In genomic region chr1:199122532-199123311, GRCh38 we compare ENCODE assay signal across 18 cellular contexts.
A peak's percentile ranks its signal among the peaks of the same experiment; 100 is the strongest.
DNase-seq lines count a peak whose midpoint lies in the region; TF ChIP-seq lines count a peak whose summit lies in the region.
"Had no signal": no experiment of that assay in that cellular context is flagged by ENCODE, and none has a peak within 500 bp of the region (broad histone marks: within the 10 kb centered on the region; RNA-seq: fewer than 3 reads in every experiment).

No MANE protein-coding gene starts in this region.

- no peak overlapping the region for H3K4me3 Mint-ChIP-seq in endothelial cell (ENCODE audit: unreplicated experiment)
- H3K4me3 Mint-ChIP-seq: activated CD8-positive, alpha-beta T cell treated with anti-CD3 and anti-CD28 coated beads, Interleukin-2, amount 10 ng/mL, durations not matched to agents 7 days and 5 days; activated T-helper 17 cell treated with anti-CD3 and anti-CD28 coated beads, Interleukin-2, amount 50 U/mL, for 72 hours; dendritic cell treated with granulocyte-macrophage colony-stimulating factor and Interleukin-4, amounts not matched to agents 40 ng/mL and 50 ng/mL, for 4 days; H9; mesothelial cell of epicardium had no signal

- no peak overlapping the region for H3K4me3 ChIP-seq in AG10803 (ENCODE audit: low read length)
- H3K4me3 ChIP-seq: gastroesophageal sphincter, pancreas had no signal

- no peaks in the 10 kb centered on the region for H3K9me3 Mint-ChIP-seq in endothelial cell (ENCODE audit: unreplicated experiment)
- H3K9me3 Mint-ChIP-seq: activated T-helper 17 cell treated with anti-CD3 and anti-CD28 coated beads, Interleukin-2, amount 50 U/mL, for 72 hours; dendritic cell treated with granulocyte-macrophage colony-stimulating factor and Interleukin-4, amounts not matched to agents 40 ng/mL and 50 ng/mL, for 4 days; H9; mesothelial cell of epicardium had no signal

- no peak for TF ChIP-seq CTCF in AG10803 (conservative IDR thresholded peaks at IDR 0.05; ENCODE audit: low read length)
- TF ChIP-seq CTCF in endothelial cell (IDR thresholded peaks at IDR 0.05; ENCODE audit: unreplicated experiment): no peak

- H3K27me3 Mint-ChIP-seq in endothelial cell (ENCODE audit: unreplicated experiment): no peaks in the 10 kb centered on the region
- H3K27me3 Mint-ChIP-seq: activated T-helper 17 cell treated with anti-CD3 and anti-CD28 coated beads, Interleukin-2, amount 50 U/mL, for 72 hours; dendritic cell treated with granulocyte-macrophage colony-stimulating factor and Interleukin-4, amounts not matched to agents 40 ng/mL and 50 ng/mL, for 4 days had no signal

- DNase-seq in AG10803 (ENCODE audit: low read depth) (peak; percentile 43), HT1080 (ENCODE audit: low read depth) (peak; percentile 65), amniotic epithelial cell (ENCODE audit: low read depth) (peak; percentile 84), foreskin melanocyte (peak; percentile 31), NCI-H187 (lab: John Stamatoyannopoulos, UW) (no peak), HT-29 (ENCODE audit: low spot score) (no peak), endothelial cell (ENCODE audit: low spot score) (no peak), NOMO-1 treated with DMSO at 0.1 percent for 48 hours (lab: John Stamatoyannopoulos, UW; ENCODE audit: unreplicated experiment) (no peak)
- DNase-seq: activated CD8-positive, alpha-beta T cell treated with anti-CD3 and anti-CD28 coated beads, Interleukin-2, amount 10 ng/mL, durations not matched to agents 7 days and 5 days; amygdala; H9; pancreas; stimulated activated CD4-positive, alpha-beta T cell treated with anti-CD3 and anti-CD28 coated beads, Interleukin-12 subunit alpha, Interleukin-12 subunit beta, amount 100 ng/mL, for 4 hours; T-helper 2 cell had no signal

- no peak overlapping the region for H3K27ac Mint-ChIP-seq in endothelial cell (ENCODE audit: unreplicated experiment)
- H3K27ac Mint-ChIP-seq: activated CD8-positive, alpha-beta T cell treated with anti-CD3 and anti-CD28 coated beads, Interleukin-2, amount 10 ng/mL, durations not matched to agents 7 days and 5 days; activated T-helper 17 cell treated with anti-CD3 and anti-CD28 coated beads, Interleukin-2, amount 50 U/mL, for 72 hours; dendritic cell treated with granulocyte-macrophage colony-stimulating factor and Interleukin-4, amounts not matched to agents 40 ng/mL and 50 ng/mL, for 4 days; H9; mesothelial cell of epicardium had no signal

- H3K4me1 Mint-ChIP-seq in endothelial cell (ENCODE audit: unreplicated experiment): no peaks in the 10 kb centered on the region
- H3K4me1 Mint-ChIP-seq: activated T-helper 17 cell treated with anti-CD3 and anti-CD28 coated beads, Interleukin-2, amount 50 U/mL, for 72 hours had no signal

- no peaks in the 10 kb centered on the region for H3K36me3 Mint-ChIP-seq in endothelial cell (ENCODE audit: low read depth, unreplicated experiment)
- H3K36me3 Mint-ChIP-seq: mesothelial cell of epicardium had no signal

Comparison
In these comparisons a context has a peak if more than half of its experiments do, and no peak if none do; other contexts are left out.
1. DNase-seq: peak in AG10803 (single experiment), HT1080 (single experiment), amniotic epithelial cell (single experiment) and foreskin melanocyte (single experiment); none in NCI-H187 (0 of 2), HT-29 (single experiment), endothelial cell (single experiment) and NOMO-1 treated with DMSO at 0.1 percent for 48 hours (single experiment).